26 cellular contexts compared by ENCODE assay signal in genomic region chr12:67386869-67387570, GRCh38.
"Had no signal": no experiment of that assay in that cellular context is flagged by ENCODE, and none has a peak within 500 bp of the region (broad histone marks: within the 10 kb centered on the region; RNA-seq: fewer than 3 reads in every experiment).

No MANE protein-coding gene starts in this region.

- H3K9me3 ChIP-seq: colonic mucosa, mucosa of descending colon, ovary, right lobe of liver, thoracic aorta, tibial nerve, upper lobe of left lung had no signal

- H3K27ac ChIP-seq: colonic mucosa, epithelial cell of prostate, ovary, right lobe of liver, thoracic aorta, tibial nerve, upper lobe of left lung had no signal

- H3K27ac Mint-ChIP-seq: dendritic cell treated with granulocyte-macrophage colony-stimulating factor and Interleukin-4, amounts not matched to agents 40 ng/mL and 50 ng/mL, for 4 days; endodermal cell; mesothelial cell of epicardium; natural killer cell treated with Interleukin-12 subunit alpha and Interleukin-12 subunit beta and Interleukin-15 and Interleukin-18, amount 100 ng/mL, for 72 hours; stimulated activated naive B cell treated with anti-CD40 and anti-IgM and Interleukin-4, amounts not matched to agents 10 μg/mL and 1 μg/mL and 100 μg/mL, for 72 hours; stimulated activated naive CD8-positive, alpha-beta T cell treated with anti-CD3 and anti-CD28 coated beads, Interleukin-15, Interleukin-2, amounts not matched to agents 100 ng/mL and 50 ng/mL, for 24 hours had no signal

- H3K27me3 Mint-ChIP-seq: dendritic cell treated with granulocyte-macrophage colony-stimulating factor and Interleukin-4, amounts not matched to agents 40 ng/mL and 50 ng/mL, for 4 days; naive B cell; natural killer cell treated with Interleukin-12 subunit alpha and Interleukin-12 subunit beta and Interleukin-15 and Interleukin-18, amount 100 ng/mL, for 72 hours; stimulated activated naive B cell treated with anti-CD40 and anti-IgM and Interleukin-4, amounts not matched to agents 10 μg/mL and 1 μg/mL and 100 μg/mL, for 72 hours; stimulated activated naive CD8-positive, alpha-beta T cell treated with anti-CD3 and anti-CD28 coated beads, Interleukin-15, Interleukin-2, amounts not matched to agents 100 ng/mL and 50 ng/mL, for 24 hours had no signal

- H3K36me3 ChIP-seq: colonic mucosa, ovary, right lobe of liver, thoracic aorta, tibial nerve, upper lobe of left lung had no signal

- H3K36me3 Mint-ChIP-seq: mesothelial cell of epicardium; stimulated activated naive B cell treated with anti-CD40 and anti-IgM and Interleukin-4, amounts not matched to agents 10 μg/mL and 1 μg/mL and 100 μg/mL, for 72 hours had no signal

- H3K4me3 Mint-ChIP-seq: dendritic cell treated with granulocyte-macrophage colony-stimulating factor and Interleukin-4, amounts not matched to agents 40 ng/mL and 50 ng/mL, for 4 days; endodermal cell; mesothelial cell of epicardium; naive B cell; natural killer cell treated with Interleukin-12 subunit alpha and Interleukin-12 subunit beta and Interleukin-15 and Interleukin-18, amount 100 ng/mL, for 72 hours; stimulated activated naive B cell treated with anti-CD40 and anti-IgM and Interleukin-4, amounts not matched to agents 10 μg/mL and 1 μg/mL and 100 μg/mL, for 72 hours; stimulated activated naive CD8-positive, alpha-beta T cell treated with anti-CD3 and anti-CD28 coated beads, Interleukin-15, Interleukin-2, amounts not matched to agents 100 ng/mL and 50 ng/mL, for 24 hours had no signal

- H3K4me1 Mint-ChIP-seq: naive B cell had no signal

- H3K27me3 ChIP-seq: colonic mucosa, ovary, right lobe of liver, tibial nerve, upper lobe of left lung had no signal

- H3K4me1 ChIP-seq: colonic mucosa, right lobe of liver, tibial nerve, upper lobe of left lung had no signal

- DNase-seq: colonic mucosa; effector CD8-positive, alpha-beta T cell; endodermal cell; hypothalamus; kidney; mesenchymal stem cell; mucosa of descending colon; naive B cell; occipital lobe; ovary; right lobe of liver; small intestine; stimulated activated CD4-positive, alpha-beta T cell treated with anti-CD3 and anti-CD28 coated beads, Interleukin-15, amount 100 ng/mL, for 24 hours; stimulated activated CD4-positive, alpha-beta T cell treated with anti-CD3 and anti-CD28 coated beads, Interleukin-2, amount 100 ng/mL, for 48 hours; stimulated activated naive B cell treated with anti-CD40 and anti-IgM and Interleukin-4, amounts not matched to agents 10 μg/mL and 1 μg/mL and 100 μg/mL, for 72 hours; upper lobe of left lung had no signal

- H3K4me3 ChIP-seq: colonic mucosa, lung, mucosa of descending colon, ovary, right lobe of liver, thoracic aorta, tibial nerve, upper lobe of left lung had no signal

- ATAC-seq: esophagus mucosa; left lobe of liver; mucosa of descending colon; natural killer cell treated with Interleukin-12 subunit alpha and Interleukin-12 subunit beta and Interleukin-15 and Interleukin-18, amount 100 ng/mL, for 72 hours; right lobe of liver; stimulated activated naive B cell treated with anti-CD40 and anti-IgM and Interleukin-4, amounts not matched to agents 10 μg/mL and 1 μg/mL and 100 μg/mL, for 72 hours had no signal

- H3K9me3 Mint-ChIP-seq: dendritic cell treated with granulocyte-macrophage colony-stimulating factor and Interleukin-4, amounts not matched to agents 40 ng/mL and 50 ng/mL, for 4 days; endodermal cell; mesothelial cell of epicardium; natural killer cell treated with Interleukin-12 subunit alpha and Interleukin-12 subunit beta and Interleukin-15 and Interleukin-18, amount 100 ng/mL, for 72 hours; stimulated activated naive CD8-positive, alpha-beta T cell treated with anti-CD3 and anti-CD28 coated beads, Interleukin-15, Interleukin-2, amounts not matched to agents 100 ng/mL and 50 ng/mL, for 24 hours had no signal
